Comparison of ENCODE assay signal across 1 cellular context in the genomic region with DNA sequence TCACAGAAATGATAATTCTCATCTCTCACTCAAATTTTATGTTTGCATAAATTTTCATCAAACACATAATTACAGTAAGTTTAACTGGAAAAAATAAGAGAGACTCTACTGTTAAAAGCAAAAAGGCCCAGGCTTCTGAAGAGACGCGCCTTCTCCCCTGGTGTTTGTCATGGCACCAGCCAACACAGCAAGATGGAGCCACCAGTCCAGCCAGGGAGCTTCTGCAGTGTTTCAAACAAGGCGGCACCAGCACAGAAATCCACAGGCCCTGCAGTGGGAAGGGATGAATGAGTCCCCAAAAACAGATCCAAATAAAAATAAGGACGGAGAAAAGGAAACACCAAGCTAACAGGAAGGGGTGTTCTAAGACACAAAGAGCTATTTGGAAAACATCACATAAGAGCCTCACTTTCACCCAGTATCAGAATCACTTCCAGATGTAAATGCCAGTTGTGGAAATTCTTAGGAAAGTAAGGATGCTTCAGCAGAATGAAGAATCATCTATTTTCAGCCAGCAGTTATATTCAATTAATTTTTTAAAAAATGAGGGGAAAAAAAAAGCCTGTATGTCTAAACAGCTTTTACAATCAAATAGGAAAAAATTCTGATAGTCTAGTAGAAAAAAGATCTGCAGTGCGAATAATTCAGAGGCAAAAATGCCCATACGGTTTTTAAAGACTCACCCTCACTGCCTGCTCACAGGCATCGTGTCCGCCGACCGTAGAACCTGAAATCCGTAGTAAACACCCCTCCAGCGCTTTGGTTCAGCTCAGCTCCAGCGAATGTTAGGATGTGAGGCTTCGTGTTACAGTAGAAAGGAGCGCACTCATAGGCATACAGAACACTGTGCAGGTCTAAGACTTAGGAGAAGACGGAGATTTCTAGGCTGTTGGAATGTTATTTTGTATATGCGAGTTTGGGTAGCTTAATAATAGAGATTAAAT.
TF ChIP-seq lines count a peak whose summit lies in the region.

No MANE protein-coding gene starts in this region.

TF ChIP-seq in HCT116, 20 proteins besides CTCF, POLR2A, EP300 and RAD21 (continued from another document):
- TF ChIP-seq, protein P1, sequence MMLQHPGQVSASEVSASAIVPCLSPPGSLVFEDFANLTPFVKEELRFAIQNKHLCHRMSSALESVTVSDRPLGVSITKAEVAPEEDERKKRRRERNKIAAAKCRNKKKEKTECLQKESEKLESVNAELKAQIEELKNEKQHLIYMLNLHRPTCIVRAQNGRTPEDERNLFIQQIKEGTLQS (IDR thresholded peaks at IDR 0.05), result no peak
- TF ChIP-seq EGR1 (IDR thresholded peaks at IDR 0.05; ENCODE audit: low read depth) (no peak), ZNF274 (IDR thresholded peaks at IDR 0.05; ENCODE audit: low read depth, low read length) (no peak), JUND (IDR thresholded peaks at IDR 0.05) (no peak), CEBPB (IDR thresholded peaks at IDR 0.05; ENCODE audit: low read depth) (no peak), YY1 (IDR thresholded peaks at IDR 0.05; ENCODE audit: extremely low read depth, insufficient replicate concordance, low read depth, low read length) (no peak), EZH2phosphoT487 (IDR thresholded peaks at IDR 0.05; ENCODE audit: borderline replicate concordance) (no peak)
